ENCODE assay signal across 8 cellular contexts in the genomic region with DNA sequence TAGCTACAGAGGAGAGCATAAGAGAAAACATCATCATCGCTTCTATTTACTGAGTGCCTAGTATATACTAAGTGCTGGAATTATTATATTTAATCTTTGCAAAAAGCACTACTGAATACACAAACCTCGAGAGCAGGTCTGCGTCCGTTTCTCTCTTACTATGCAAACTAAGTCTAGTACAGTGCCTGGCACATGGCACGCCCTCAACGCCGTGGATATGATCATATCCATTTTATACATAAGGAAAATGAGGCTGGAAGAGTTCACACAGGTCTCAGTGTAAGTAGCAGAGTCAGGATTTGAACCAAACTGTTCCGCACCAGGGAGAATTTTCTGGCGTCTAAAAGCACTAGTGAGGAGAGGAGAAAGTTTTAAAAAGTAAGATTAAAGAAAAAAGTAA. TPM values are rescaled to one million over a fixed set of nuclear protein-coding genes. Genes with fewer than 3 reads are reported as not detected.
DNase-seq lines count a peak whose midpoint lies in the region; ATAC-seq and TF ChIP-seq lines count a peak whose summit lies in the region.

No MANE protein-coding gene starts in this region.

- POLR2A ChIA-PET in MCF 10A (lab: Yijun Ruan, JAX) = interaction anchor here (1.0 to 12.0 kb wide), 9 partner anchors 9 to 87 kb away, joined by 3 to 288 read pairs (median 4); a partner anchor contains a TSS
- POLR2A ChIA-PET in naive thymus-derived CD8-positive, alpha-beta T cell (lab: Charles Lee) = interaction anchor here (1.0 to 10.1 kb wide), 2 partner anchors 15 to 342 kb away, joined by 3 to 153 read pairs; a partner anchor contains a TSS

- peak overlapping the region in 3 of 4 donors; percentile 94 to 96 (median 95) for H3K4me3 Mint-ChIP-seq in IgD-negative memory B cell
- H3K4me3 Mint-ChIP-seq in MCF 10A (ENCODE audit: unreplicated experiment) = peak overlapping the region; percentile 81
- peak overlapping the region; percentile 80 to 94 (median 88) for H3K4me3 Mint-ChIP-seq in naive thymus-derived CD8-positive, alpha-beta T cell

- H3K4me3 ChIP-seq in AG10803 (ENCODE audit: low read length) = peak overlapping the region; percentile 62

- ATAC-seq in naive thymus-derived CD8-positive, alpha-beta T cell = no peak
- no peak for ATAC-seq in GM18517 (IDR thresholded peaks at IDR 0.05; ENCODE audit: unreplicated experiment)

- DNase-seq in AG10803 (ENCODE audit: low read depth) (no peak), MCF 10A (ENCODE audit: unreplicated experiment) (no peak), Ammon's horn (ENCODE audit: low spot score) (no peak), hippocampal formation (lab: John Stamatoyannopoulos, UW) (no peak), NK-92 (lab: John Stamatoyannopoulos, UW; ENCODE audit: unreplicated experiment) (no peak)
- no peak for DNase-seq in naive thymus-derived CD8-positive, alpha-beta T cell

- TF ChIP-seq CTCF in AG10803 (conservative IDR thresholded peaks at IDR 0.05; ENCODE audit: low read length) = no peak
- no peak for TF ChIP-seq CTCF in MCF 10A (IDR thresholded peaks at IDR 0.05; ENCODE audit: unreplicated experiment)

- intact Hi-C loops in MCF 10A (cut with micrococcal nuclease) = loop anchor here (1.0 to 10.0 kb wide), 2 partner anchors 14 to 340 kb away; no protein-coding TSS in a partner anchor

- H3K27ac Mint-ChIP-seq in IgD-negative memory B cell (peak overlapping the region; percentile 46 to 96 (median 87)), MCF 10A (ENCODE audit: low read depth, unreplicated experiment) (peak overlapping the region; percentile 67)
- H3K27ac Mint-ChIP-seq in naive thymus-derived CD8-positive, alpha-beta T cell = peak overlapping the region in 9 of 10 donors; percentile 18 to 93 (median 82)

- no TSS peak for BruUV-seq in MCF 10A (replicated peaks; lab: Mats Ljungman, UMichigan)

- H3K36me3 Mint-ChIP-seq in IgD-negative memory B cell (peaks cover 5% of the 10 kb centered on the region), MCF 10A (ENCODE audit: insufficient read depth, unreplicated experiment) (peaks cover 9% of the 10 kb centered on the region)
- peaks cover 0 to 9% (median 0%) of the 10 kb centered on the region in 3 donors for H3K36me3 Mint-ChIP-seq in naive thymus-derived CD8-positive, alpha-beta T cell

- H3K9me3 Mint-ChIP-seq in IgD-negative memory B cell = no peaks in the 10 kb centered on the region
- no peaks in the 10 kb centered on the region for H3K9me3 Mint-ChIP-seq in MCF 10A (ENCODE audit: unreplicated experiment)
- H3K9me3 Mint-ChIP-seq in naive thymus-derived CD8-positive, alpha-beta T cell = no peaks in the 10 kb centered on the region

- H3K27me3 Mint-ChIP-seq in IgD-negative memory B cell (peaks cover 2% of the 10 kb centered on the region), MCF 10A (ENCODE audit: insufficient read depth, unreplicated experiment) (no peaks in the 10 kb centered on the region)
- peaks cover 0 to 20% (median 7%) of the 10 kb centered on the region in 5 donors for H3K27me3 Mint-ChIP-seq in naive thymus-derived CD8-positive, alpha-beta T cell

- CTCF ChIA-PET in MCF 10A (lab: Yijun Ruan, JAX) = interaction anchor here (0.5 to 7.7 kb wide), 11 partner anchors 13 to 218 kb away, joined by 3 to 120 read pairs (median 5); a partner anchor contains a TSS

- H3K4me1 Mint-ChIP-seq in IgD-negative memory B cell (peaks cover 14 to 20% (median 19%) of the 10 kb centered on the region in 3 donors), MCF 10A (ENCODE audit: insufficient read depth, unreplicated experiment) (peaks cover 33% of the 10 kb centered on the region)
- H3K4me1 Mint-ChIP-seq in naive thymus-derived CD8-positive, alpha-beta T cell = peaks cover 16 to 39% (median 37%) of the 10 kb centered on the region in 4 donors

RNA-seq across cellular contexts. Expression of a gene that starts 17.6 kb away (rescaled TPM):
- 13.9 TPM for polyA plus RNA-seq in IgD-negative memory B cell
- total RNA-seq in MCF 10A (2022) = 16.9 and 19.5 TPM in 2 replicates
- 10 to 100 TPM; 36.9 to 37.7 TPM for total RNA-seq in naive thymus-derived CD8-positive, alpha-beta T cell
- polyA plus RNA-seq in naive thymus-derived CD8-positive, alpha-beta T cell = 10 to 100 TPM; 18.1 to 20.9 (median 20.1) TPM
